ENCODE assay signal across 11 cellular contexts in genomic region chr21:16794944-16795343, GRCh38.
DNase-seq lines count a peak whose midpoint lies in the region; ATAC-seq and TF ChIP-seq lines count a peak whose summit lies in the region.
"Had no signal": no experiment of that assay in that cellular context is flagged by ENCODE, and none has a peak within 500 bp of the region (broad histone marks: within the 10 kb centered on the region; RNA-seq: fewer than 3 reads in every experiment).

No MANE protein-coding gene starts in this region.

- H3K27ac Mint-ChIP-seq in CD8-positive, alpha-beta T cell: no peak overlapping the region
- H3K27ac Mint-ChIP-seq in progenitor cell of endocrine pancreas: no peak overlapping the region
- H3K27ac Mint-ChIP-seq: activated naive CD4-positive, alpha-beta T cell treated with anti-CD3 and anti-CD28 coated beads for 36 hours; stimulated activated naive B cell treated with anti-CD40 and anti-IgM and Interleukin-4, amounts not matched to agents 10 μg/mL and 1 μg/mL and 100 μg/mL, for 72 hours had no signal

- no peak for ATAC-seq in CD8-positive, alpha-beta T cell
- ATAC-seq in stimulated activated naive CD8-positive, alpha-beta T cell treated with anti-CD3 and anti-CD28 coated beads, Interleukin-15, Interleukin-2, amounts not matched to agents 100 U/mL and 50 U/mL, for 24 hours: no peak
- ATAC-seq: stimulated activated naive B cell treated with anti-CD40 and anti-IgM and Interleukin-4, amounts not matched to agents 10 μg/mL and 1 μg/mL and 100 μg/mL, for 72 hours had no signal

- no peaks in the 10 kb centered on the region for H3K36me3 ChIP-seq in BJ (ENCODE audit: control insufficient read depth, insufficient read depth, low read length)
- no peaks in the 10 kb centered on the region for H3K36me3 ChIP-seq in CD8-positive, alpha-beta T cell (ENCODE audit: insufficient read depth, low read length)

- H3K4me1 ChIP-seq in CD8-positive, alpha-beta T cell (ENCODE audit: insufficient read depth, low read length): no peaks in the 10 kb centered on the region

- no peak overlapping the region for H3K27ac ChIP-seq in CD8-positive, alpha-beta T cell (ENCODE audit: low read depth, low read length)

- intact Hi-C loops in CD8-positive, alpha-beta T cell (cut with DNase I, micrococcal nuclease): no loop called here

- no peaks in the 10 kb centered on the region for H3K9me3 ChIP-seq in CD8-positive, alpha-beta T cell (ENCODE audit: low read length)

- CTCF ChIA-PET in BJ (lab: Yijun Ruan, JAX): no interaction called here
- CTCF ChIA-PET in CD8-positive, alpha-beta T cell (lab: Charles Lee): no interaction called here

- DNase-seq in BJ (ENCODE audit: low read depth) (peak; percentile 78), M059J (ENCODE audit: low read depth) (peak; percentile 90), dermis blood vessel endothelial cell (peak; percentile 69), midbrain (lab: John Stamatoyannopoulos, UW) (peak; percentile 3), progenitor cell of endocrine pancreas (ENCODE audit: low spot score, unreplicated experiment) (no peak), NCI-H2107 (lab: John Stamatoyannopoulos, UW) (no peak)
- DNase-seq in CD8-positive, alpha-beta T cell: no peak
- no peak for DNase-seq in stimulated activated naive CD8-positive, alpha-beta T cell treated with anti-CD3 and anti-CD28 coated beads, Interleukin-15, Interleukin-2, amounts not matched to agents 100 U/mL and 50 U/mL, for 24 hours
- DNase-seq: activated naive CD4-positive, alpha-beta T cell treated with anti-CD3 and anti-CD28 coated beads for 36 hours; NCI-H1436 treated with DMSO at 0.1 percent for 48 hours; stimulated activated naive B cell treated with anti-CD40 and anti-IgM and Interleukin-4, amounts not matched to agents 10 μg/mL and 1 μg/mL and 100 μg/mL, for 72 hours had no signal

- no peaks in the 10 kb centered on the region for H3K4me1 Mint-ChIP-seq in CD8-positive, alpha-beta T cell (ENCODE audit: low read depth)
- no peaks in the 10 kb centered on the region for H3K4me1 Mint-ChIP-seq in progenitor cell of endocrine pancreas (ENCODE audit: low read depth)
- H3K4me1 Mint-ChIP-seq: stimulated activated naive B cell treated with anti-CD40 and anti-IgM and Interleukin-4, amounts not matched to agents 10 μg/mL and 1 μg/mL and 100 μg/mL, for 72 hours had no signal

- H3K4me3 ChIP-seq in BJ (ENCODE audit: low read depth, low read length): no peak overlapping the region
- H3K4me3 ChIP-seq in CD8-positive, alpha-beta T cell (ENCODE audit: low read depth, low read length): no peak overlapping the region

- H3K36me3 Mint-ChIP-seq in CD8-positive, alpha-beta T cell: no peaks in the 10 kb centered on the region
- H3K36me3 Mint-ChIP-seq in progenitor cell of endocrine pancreas (ENCODE audit: insufficient read depth): no peaks in the 10 kb centered on the region
- H3K36me3 Mint-ChIP-seq: stimulated activated naive B cell treated with anti-CD40 and anti-IgM and Interleukin-4, amounts not matched to agents 10 μg/mL and 1 μg/mL and 100 μg/mL, for 72 hours had no signal

- no peak overlapping the region for H3K4me3 Mint-ChIP-seq in CD8-positive, alpha-beta T cell
- H3K4me3 Mint-ChIP-seq in progenitor cell of endocrine pancreas (ENCODE audit: low read depth): no peak overlapping the region
- H3K4me3 Mint-ChIP-seq: activated naive CD4-positive, alpha-beta T cell treated with anti-CD3 and anti-CD28 coated beads for 36 hours; stimulated activated naive B cell treated with anti-CD40 and anti-IgM and Interleukin-4, amounts not matched to agents 10 μg/mL and 1 μg/mL and 100 μg/mL, for 72 hours had no signal

- H3K27me3 ChIP-seq in BJ (ENCODE audit: control insufficient read depth, insufficient read depth, low read length): no peaks in the 10 kb centered on the region
- no peaks in the 10 kb centered on the region for H3K27me3 ChIP-seq in CD8-positive, alpha-beta T cell (ENCODE audit: insufficient read depth, low read length)

- TF ChIP-seq CTCF in BJ (IDR thresholded peaks at IDR 0.05; ENCODE audit: insufficient read depth, low read depth, low read length): peak; percentile 12; the same call in 1 of the 2 replicates
- no peak for TF ChIP-seq CTCF in CD8-positive, alpha-beta T cell (IDR thresholded peaks at IDR 0.05)
- no peak for TF ChIP-seq CTCF in progenitor cell of endocrine pancreas (IDR thresholded peaks at IDR 0.05; ENCODE audit: unreplicated experiment)

- H3K9me3 Mint-ChIP-seq in CD8-positive, alpha-beta T cell: peaks cover 7% of the 10 kb centered on the region
- H3K9me3 Mint-ChIP-seq in progenitor cell of endocrine pancreas (ENCODE audit: low read depth): no peaks in the 10 kb centered on the region
- H3K9me3 Mint-ChIP-seq: activated naive CD4-positive, alpha-beta T cell treated with anti-CD3 and anti-CD28 coated beads for 36 hours had no signal

- H3K27me3 Mint-ChIP-seq in CD8-positive, alpha-beta T cell (ENCODE audit: low read depth): no peaks in the 10 kb centered on the region
- H3K27me3 Mint-ChIP-seq in progenitor cell of endocrine pancreas: no peaks in the 10 kb centered on the region
- H3K27me3 Mint-ChIP-seq: stimulated activated naive B cell treated with anti-CD40 and anti-IgM and Interleukin-4, amounts not matched to agents 10 μg/mL and 1 μg/mL and 100 μg/mL, for 72 hours had no signal

- POLR2A ChIA-PET in BJ (lab: Charles Lee): no interaction called here
- POLR2A ChIA-PET in CD8-positive, alpha-beta T cell (lab: Charles Lee): no interaction called here

Comparison
In these comparisons a context has a peak if more than half of its experiments do, and no peak if none do; other contexts are left out.
1. DNase-seq: peak in BJ (single experiment), M059J (single experiment), dermis blood vessel endothelial cell (single experiment) and midbrain (single experiment); none in CD8-positive, alpha-beta T cell (0 of 7), progenitor cell of endocrine pancreas (single experiment), NCI-H2107 (single experiment) and stimulated activated naive CD8-positive, alpha-beta T cell treated with anti-CD3 and anti-CD28 coated beads, Interleukin-15, Interleukin-2, amounts not matched to agents 100 U/mL and 50 U/mL, for 24 hours (single experiment).